ENCODE assay signal across 8 cellular contexts in genomic region chr19:45994989-45995714, GRCh38. TPM values are rescaled to one million over a fixed set of nuclear protein-coding genes. Genes with fewer than 3 reads are reported as not detected.
DNase-seq lines count a peak whose midpoint lies in the region; ATAC-seq and TF ChIP-seq lines count a peak whose summit lies in the region.

CCDC61 (plus strand) TSS chr19:45995467; CDS start chr19:46003019, 7,552 bp downstream.

- POLR2A ChIA-PET in naive thymus-derived CD8-positive, alpha-beta T cell (lab: Charles Lee), result interaction anchor here (1.0 to 1.7 kb wide), 5 partner anchors 12 to 304 kb away, joined by 3 to 6 read pairs (median 5); partner anchors contain the start of genes MYPOP, QPCTL, SIX5 and SNRPD2

- H4K20me1 ChIP-seq in DOHH2 (ENCODE audit: control insufficient read depth, insufficient read depth, low read depth, low read length) (peaks cover 5% of the 10 kb centered on the region; the same call in 1 of the 2 replicates), GM23248 (ENCODE audit: insufficient read depth) (no peaks in the 10 kb centered on the region)

- no peaks in the 10 kb centered on the region for H3K9me3 Mint-ChIP-seq in naive thymus-derived CD8-positive, alpha-beta T cell

- WGBS in GM23248 (ENCODE audit: low coverage in 1 of 2, low lambda C conversion rate in 2 of 2, missing lambda C conversion rate in 2 of 2), 2 experiments, result 1% methylated on average over 33 to 34 of the region's 34 CpGs

- H3K4me1 Mint-ChIP-seq in naive thymus-derived CD8-positive, alpha-beta T cell, result peaks cover 17 to 27% (median 23%) of the 10 kb centered on the region in 4 donors

- no peak for TF ChIP-seq CTCF in DOHH2 (IDR thresholded peaks at IDR 0.05; ENCODE audit: low read depth, low read length, poor library complexity, severe bottlenecking)

- H3K9ac ChIP-seq in GM23248, result peak within 1 kb of the TSS; percentile 85

- peak; percentile 95 for ATAC-seq in naive thymus-derived CD8-positive, alpha-beta T cell

- H3K4me3 Mint-ChIP-seq in naive thymus-derived CD8-positive, alpha-beta T cell, result peak within 1 kb of the TSS in 3 of 10 donors; percentile 13 to 59 (median 52)

- H3K36me3 ChIP-seq in DOHH2 (ENCODE audit: control insufficient read depth, low read length) (peaks cover 8% of the 10 kb centered on the region), GM23248 (ENCODE audit: low read depth) (no peaks in the 10 kb centered on the region)

- H2AFZ ChIP-seq in GM23248, result peak within 1 kb of the TSS; percentile 94

- H3K27ac ChIP-seq in DOHH2 (ENCODE audit: low read depth, low read length) (0 out of 2 replicates have a peak within 1 kb of the TSS, but pooled peaks have one; percentile 1), GM23248 (peak within 1 kb of the TSS; percentile 17; the same call in 1 of the 2 replicates)

- H3K9me3 ChIP-seq in DOHH2 (ENCODE audit: control insufficient read depth, insufficient read depth, low read length) (no peaks in the 10 kb centered on the region), GM23248 (ENCODE audit: low read depth) (no peaks in the 10 kb centered on the region)

- peaks cover 10% of the 10 kb centered on the region for H3K4me1 ChIP-seq in DOHH2 (ENCODE audit: control insufficient read depth, low read length)
- peaks cover 4% of the 10 kb centered on the region; the same call in 1 of the 2 replicates for H3K4me1 ChIP-seq in GM23248 (ENCODE audit: insufficient read depth)

- DNase-seq in GM23248, result peak; percentile 98
- peak; percentile 99 for DNase-seq in Kasumi-1 (lab: John Stamatoyannopoulos, UW)
- peak; percentile 99 for DNase-seq in RKO (ENCODE audit: low spot score)
- DNase-seq in activated T-helper 1 cell treated with Interleukin-2 at 50 U/mL for 16 hours (ENCODE audit: low read depth), result peak; percentile 91
- peak; percentile 100 for DNase-seq in fibroblast of peridontal ligament (ENCODE audit: extremely low read depth)
- peak; percentile 83 to 100 (median 98) for DNase-seq in naive thymus-derived CD8-positive, alpha-beta T cell
- DNase-seq in stimulated activated naive CD4-positive, alpha-beta T cell (lab: John Stamatoyannopoulos, UW), result peak; percentile 94 to 100 (median 98)

- H3K27ac Mint-ChIP-seq in naive thymus-derived CD8-positive, alpha-beta T cell, result no peak within 1 kb of the TSS

- in situ Hi-C loops in GM23248 (cut with MboI), result no loop called here

- H3F3A ChIP-seq in DOHH2 (ENCODE audit: control insufficient read depth, insufficient read depth) (no peaks in the 10 kb centered on the region), GM23248 (ENCODE audit: insufficient read depth) (no peaks in the 10 kb centered on the region)

- H3K4me3 ChIP-seq in DOHH2 (ENCODE audit: low read length) (peak within 1 kb of the TSS; percentile 87), GM23248 (peak within 1 kb of the TSS; percentile 93)

- peaks cover 3 to 8% (median 5%) of the 10 kb centered on the region in 5 donors for H3K27me3 Mint-ChIP-seq in naive thymus-derived CD8-positive, alpha-beta T cell

- peak within 1 kb of the TSS; percentile 75 for H3K4me2 ChIP-seq in DOHH2 (ENCODE audit: low read length)
- peak within 1 kb of the TSS; percentile 92 for H3K4me2 ChIP-seq in GM23248 (ENCODE audit: unreplicated experiment)

- H3K27me3 ChIP-seq in DOHH2 (ENCODE audit: control insufficient read depth, low read length), result 0 out of 2 replicates have a peak, but pooled peaks cover 4% of the 10 kb centered on the region
- no peaks in the 10 kb centered on the region for H3K27me3 ChIP-seq in GM23248 (replicated peaks; ENCODE audit: insufficient read depth)

- peaks cover 0 to 11% (median 6%) of the 10 kb centered on the region in 3 donors for H3K36me3 Mint-ChIP-seq in naive thymus-derived CD8-positive, alpha-beta T cell

- H3K9me2 ChIP-seq in DOHH2 (replicated peaks; ENCODE audit: control insufficient read depth, low read length) (no peaks in the 10 kb centered on the region), GM23248 (ENCODE audit: insufficient read depth) (no peaks in the 10 kb centered on the region)

- H3K79me2 ChIP-seq in DOHH2 (ENCODE audit: control insufficient read depth, low read length) (peaks cover 15% of the 10 kb centered on the region), GM23248 (ENCODE audit: insufficient read depth) (peaks cover 11% of the 10 kb centered on the region; the same call in 1 of the 2 replicates)

RNA-seq across cellular contexts. Expression of gene CCDC61, which starts in this region (rescaled TPM):
- 6.9 and 9.0 TPM in 2 replicates for total RNA-seq in GM23248 (2014; rRNA removed; shearing (Covaris generic))
- polyA plus RNA-seq in GM23248 (2016; fragmentation: Nextera tagmentation; extraction: Ambion mirVana), result 1.6 and 2.6 TPM in 2 replicates
- total RNA-seq in naive thymus-derived CD8-positive, alpha-beta T cell, result 10 to 100 TPM; 32.5 to 38.9 TPM
- 10 to 100 TPM in 1 of 3 donors, 1 to 10 TPM in 2; 7.9 to 12.1 (median 8.6) TPM for polyA plus RNA-seq in naive thymus-derived CD8-positive, alpha-beta T cell

Comparison
In these comparisons a context has a peak if more than half of its experiments do, and no peak if none do; other contexts are left out.
1. Peak in every context shown above with its lines: DNase-seq, ATAC-seq, H3K4me3 ChIP-seq and H3K27ac ChIP-seq.